27 cellular contexts compared by ENCODE assay signal in genomic region chr1:24989082-24989481, GRCh38. TPM values are rescaled to one million over a fixed set of nuclear protein-coding genes. Genes with fewer than 3 reads are reported as not detected.
DNase-seq lines count a peak whose midpoint lies in the region; ATAC-seq and TF ChIP-seq lines count a peak whose summit lies in the region.
"Had no signal": no experiment of that assay in that cellular context is flagged by ENCODE, and none has a peak within 500 bp of the region (broad histone marks: within the 10 kb centered on the region; RNA-seq: fewer than 3 reads in every experiment).

No MANE protein-coding gene starts in this region.

- H3K27ac ChIP-seq in ovary = no peak overlapping the region
- H3K27ac ChIP-seq: BLaER1 treated with 17β-estradiol and CSF1 and Interleukin-3, amounts not matched to agents 10 nM and 100 nM; left ventricle myocardium inferior; SJSA1; uterus had no signal

- H3K4me3 Mint-ChIP-seq in natural killer cell treated with Interleukin-12 subunit alpha and Interleukin-12 subunit beta and Interleukin-15 and Interleukin-18, amount 100 ng/mL, for 72 hours = no peak overlapping the region
- H3K4me3 Mint-ChIP-seq in natural killer cell (no peak overlapping the region), glutamatergic neuron (ENCODE audit: unreplicated experiment) (no peak overlapping the region)
- H3K4me3 Mint-ChIP-seq in activated CD8-positive, alpha-beta T cell treated with anti-CD3 and anti-CD28 coated beads, Interleukin-2, amount 10 ng/mL, durations not matched to agents 7 days and 5 days = no peak overlapping the region
- H3K4me3 Mint-ChIP-seq in stimulated activated naive B cell treated with anti-CD40 and anti-IgM and Interleukin-4, amounts not matched to agents 10 μg/mL and 1 μg/mL and 100 μg/mL, for 72 hours = no peak overlapping the region
- H3K4me3 Mint-ChIP-seq: HFFc6 had no signal

- H3K36me3 Mint-ChIP-seq in natural killer cell treated with Interleukin-12 subunit alpha and Interleukin-12 subunit beta and Interleukin-15 and Interleukin-18, amount 100 ng/mL, for 72 hours = no peaks in the 10 kb centered on the region
- H3K36me3 Mint-ChIP-seq in natural killer cell = no peaks in the 10 kb centered on the region
- peaks cover 3% of the 10 kb centered on the region for H3K36me3 Mint-ChIP-seq in activated CD8-positive, alpha-beta T cell treated with anti-CD3 and anti-CD28 coated beads, Interleukin-2, amount 10 ng/mL, durations not matched to agents 7 days and 5 days (ENCODE audit: low read depth)
- H3K36me3 Mint-ChIP-seq in glutamatergic neuron (ENCODE audit: unreplicated experiment) = peaks cover 5% of the 10 kb centered on the region
- H3K36me3 Mint-ChIP-seq in stimulated activated naive B cell treated with anti-CD40 and anti-IgM and Interleukin-4, amounts not matched to agents 10 μg/mL and 1 μg/mL and 100 μg/mL, for 72 hours = peaks cover 4 to 5% of the 10 kb centered on the region in 2 donors

- H3K4me1 Mint-ChIP-seq in natural killer cell treated with Interleukin-12 subunit alpha and Interleukin-12 subunit beta and Interleukin-15 and Interleukin-18, amount 100 ng/mL, for 72 hours (ENCODE audit: low read depth in 2 of 2) = peaks cover 60 to 76% of the 10 kb centered on the region in 2 donors
- H3K4me1 Mint-ChIP-seq in natural killer cell = peaks cover 65 to 77% of the 10 kb centered on the region in 2 donors
- peaks cover 98% of the 10 kb centered on the region for H3K4me1 Mint-ChIP-seq in activated CD8-positive, alpha-beta T cell treated with anti-CD3 and anti-CD28 coated beads, Interleukin-2, amount 10 ng/mL, durations not matched to agents 7 days and 5 days (ENCODE audit: low read depth)
- peaks cover 2% of the 10 kb centered on the region for H3K4me1 Mint-ChIP-seq in glutamatergic neuron (ENCODE audit: low read depth, unreplicated experiment)
- peaks cover 46 to 59% of the 10 kb centered on the region in 2 donors for H3K4me1 Mint-ChIP-seq in stimulated activated naive B cell treated with anti-CD40 and anti-IgM and Interleukin-4, amounts not matched to agents 10 μg/mL and 1 μg/mL and 100 μg/mL, for 72 hours

- no peak for TF ChIP-seq EP300 in ovary (IDR thresholded peaks at IDR 0.05)

- no peak for ATAC-seq in natural killer cell treated with Interleukin-12 subunit alpha and Interleukin-12 subunit beta and Interleukin-15 and Interleukin-18, amount 100 ng/mL, for 72 hours
- ATAC-seq in natural killer cell = no peak
- ATAC-seq in activated CD8-positive, alpha-beta T cell treated with anti-CD3 and anti-CD28 coated beads, Interleukin-2, amount 10 ng/mL, durations not matched to agents 7 days and 5 days = no peak
- ATAC-seq in stimulated activated naive B cell treated with anti-CD40 and anti-IgM and Interleukin-4, amounts not matched to agents 10 μg/mL and 1 μg/mL and 100 μg/mL, for 72 hours (replicated peaks) = no peak
- no peak for ATAC-seq in activated CD4-positive, CD25-positive, alpha-beta regulatory T cell treated with anti-CD3 and anti-CD28 coated beads, Interleukin-2, amount 50 U/mL, for 24 hours
- no peak for ATAC-seq in GM19395 (IDR thresholded peaks at IDR 0.05; ENCODE audit: unreplicated experiment)
- ATAC-seq: sciatic nerve had no signal

- intact Hi-C loops in natural killer cell (cut with micrococcal nuclease) = no loop called here
- intact Hi-C loops in ovary (cut with DNase I) = no loop called here

- no peak for DNase-seq in natural killer cell treated with Interleukin-12 subunit alpha and Interleukin-12 subunit beta and Interleukin-15 and Interleukin-18, amount 100 ng/mL, for 72 hours (ENCODE audit: low spot score)
- DNase-seq in natural killer cell (no peak), glutamatergic neuron (peak; percentile 0), ovary (no peak)
- DNase-seq in activated CD8-positive, alpha-beta T cell treated with anti-CD3 and anti-CD28 coated beads, Interleukin-2, amount 10 ng/mL, durations not matched to agents 7 days and 5 days = no peak
- DNase-seq in stimulated activated naive B cell treated with anti-CD40 and anti-IgM and Interleukin-4, amounts not matched to agents 10 μg/mL and 1 μg/mL and 100 μg/mL, for 72 hours = no peak
- DNase-seq: activated CD8-positive, alpha-beta memory T cell treated with anti-CD3 and anti-CD28 coated beads, Interleukin-2, amount 50 U/mL, for 4 hours; activated effector memory CD4-positive, alpha-beta T cell treated with anti-CD3 and anti-CD28 coated beads, Interleukin-2, amount 50 U/mL, for 16 hours; effector CD8-positive, alpha-beta T cell; HFFc6; left ventricle myocardium inferior; NCI-H146; NCI-H446 treated with DMSO at 0.1 percent for 48 hours; RPMI8226; stimulated activated CD4-positive, alpha-beta T cell treated with anti-CD3 and anti-CD28 coated beads, Interleukin-12 subunit alpha, Interleukin-12 subunit beta, amount 100 ng/mL, for 4 hours; stimulated activated CD4-positive, alpha-beta T cell treated with anti-CD3 and anti-CD28 coated beads, Interleukin-4, amount 100 ng/mL, for 24 hours; stimulated activated naive CD4-positive, alpha-beta T cell; uterus had no signal

- no peaks in the 10 kb centered on the region for H3K27me3 ChIP-seq in ovary
- H3K27me3 ChIP-seq: BLaER1 treated with 17β-estradiol and CSF1 and Interleukin-3, amounts not matched to agents 10 nM and 100 nM; SJSA1; uterus had no signal

- H3K9me3 ChIP-seq in ovary = no peaks in the 10 kb centered on the region
- H3K9me3 ChIP-seq: BLaER1 treated with 17β-estradiol and CSF1 and Interleukin-3, amounts not matched to agents 10 nM and 100 nM; SJSA1; uterus had no signal

- CTCF ChIA-PET in activated CD8-positive, alpha-beta T cell treated with anti-CD3 and anti-CD28 coated beads, Interleukin-2, amount 10 ng/mL, durations not matched to agents 7 days and 5 days (lab: Charles Lee) = interaction anchor here (1.8 to 12.4 kb wide), 5 partner anchors 11 to 46 kb away, joined by 7 to 136 read pairs (median 48); no protein-coding TSS in a partner anchor

- peak overlapping the region; percentile 16 to 51 for H3K27ac Mint-ChIP-seq in natural killer cell treated with Interleukin-12 subunit alpha and Interleukin-12 subunit beta and Interleukin-15 and Interleukin-18, amount 100 ng/mL, for 72 hours
- H3K27ac Mint-ChIP-seq in natural killer cell (no peak overlapping the region), glutamatergic neuron (ENCODE audit: unreplicated experiment) (no peak overlapping the region)
- peak overlapping the region; percentile 31 for H3K27ac Mint-ChIP-seq in activated CD8-positive, alpha-beta T cell treated with anti-CD3 and anti-CD28 coated beads, Interleukin-2, amount 10 ng/mL, durations not matched to agents 7 days and 5 days
- H3K27ac Mint-ChIP-seq in stimulated activated naive B cell treated with anti-CD40 and anti-IgM and Interleukin-4, amounts not matched to agents 10 μg/mL and 1 μg/mL and 100 μg/mL, for 72 hours = peak overlapping the region; percentile 97
- H3K27ac Mint-ChIP-seq: HFFc6 had no signal

- no peak overlapping the region for H3K4me3 ChIP-seq in ovary
- H3K4me3 ChIP-seq: BLaER1 treated with 17β-estradiol and CSF1 and Interleukin-3, amounts not matched to agents 10 nM and 100 nM; left ventricle myocardium inferior; SJSA1; uterus had no signal

- no peaks in the 10 kb centered on the region for H3K36me3 ChIP-seq in ovary
- H3K36me3 ChIP-seq: BLaER1 treated with 17β-estradiol and CSF1 and Interleukin-3, amounts not matched to agents 10 nM and 100 nM; left ventricle myocardium inferior; SJSA1; uterus had no signal

- no peaks in the 10 kb centered on the region for H3K9me3 Mint-ChIP-seq in natural killer cell treated with Interleukin-12 subunit alpha and Interleukin-12 subunit beta and Interleukin-15 and Interleukin-18, amount 100 ng/mL, for 72 hours
- H3K9me3 Mint-ChIP-seq in natural killer cell (no peaks in the 10 kb centered on the region), glutamatergic neuron (ENCODE audit: unreplicated experiment) (peaks cover 5% of the 10 kb centered on the region)
- no peaks in the 10 kb centered on the region for H3K9me3 Mint-ChIP-seq in activated CD8-positive, alpha-beta T cell treated with anti-CD3 and anti-CD28 coated beads, Interleukin-2, amount 10 ng/mL, durations not matched to agents 7 days and 5 days (ENCODE audit: insufficient read depth)
- H3K9me3 Mint-ChIP-seq in stimulated activated naive B cell treated with anti-CD40 and anti-IgM and Interleukin-4, amounts not matched to agents 10 μg/mL and 1 μg/mL and 100 μg/mL, for 72 hours = peaks cover 5 to 7% of the 10 kb centered on the region in 2 donors

- POLR2A ChIA-PET in activated CD8-positive, alpha-beta T cell treated with anti-CD3 and anti-CD28 coated beads, Interleukin-2, amount 10 ng/mL, durations not matched to agents 7 days and 5 days (lab: Charles Lee) = interaction anchor here (0.7 to 1.2 kb wide), 2 partner anchors 15 to 20 kb away, joined by 3 to 4 read pairs; no protein-coding TSS in a partner anchor

- TF ChIP-seq POLR2A in ovary (IDR thresholded peaks at IDR 0.05) = no peak

- H3K4me1 ChIP-seq in ovary (ENCODE audit: insufficient read depth) = no peaks in the 10 kb centered on the region
- H3K4me1 ChIP-seq: left ventricle myocardium inferior, SJSA1, uterus had no signal

- TF ChIP-seq CTCF in natural killer cell (IDR thresholded peaks at IDR 0.05) = no peak
- TF ChIP-seq CTCF in glutamatergic neuron (IDR thresholded peaks at IDR 0.05; ENCODE audit: partially characterized antibody, unreplicated experiment) = no peak
- no peak for TF ChIP-seq CTCF in ovary (IDR thresholded peaks at IDR 0.05)

- H3K27me3 Mint-ChIP-seq in natural killer cell treated with Interleukin-12 subunit alpha and Interleukin-12 subunit beta and Interleukin-15 and Interleukin-18, amount 100 ng/mL, for 72 hours = peaks cover 11 to 27% of the 10 kb centered on the region in 2 donors
- peaks cover 48 to 49% of the 10 kb centered on the region in 2 donors for H3K27me3 Mint-ChIP-seq in natural killer cell (ENCODE audit: low read depth in 2 of 2)
- no peaks in the 10 kb centered on the region for H3K27me3 Mint-ChIP-seq in activated CD8-positive, alpha-beta T cell treated with anti-CD3 and anti-CD28 coated beads, Interleukin-2, amount 10 ng/mL, durations not matched to agents 7 days and 5 days (ENCODE audit: low read depth)
- peaks cover 12% of the 10 kb centered on the region for H3K27me3 Mint-ChIP-seq in glutamatergic neuron (ENCODE audit: unreplicated experiment)
- H3K27me3 Mint-ChIP-seq in stimulated activated naive B cell treated with anti-CD40 and anti-IgM and Interleukin-4, amounts not matched to agents 10 μg/mL and 1 μg/mL and 100 μg/mL, for 72 hours = peaks cover 0 to 8% of the 10 kb centered on the region in 2 donors

- WGBS in ovary, 3 donors = 77 to 92% (median 85%) methylated on average over 2 of the region's 2 CpGs

RNA-seq across cellular contexts. Expression of gene RUNX3, which starts 59.0 kb away (rescaled TPM):
- 100 to 1,000 TPM; 177 to 186 TPM for total RNA-seq in natural killer cell treated with Interleukin-12 subunit alpha and Interleukin-12 subunit beta and Interleukin-15 and Interleukin-18, amount 100 ng/mL, for 72 hours
- 100 to 1,000 TPM; 537 to 630 (median 601) TPM for total RNA-seq in natural killer cell
- 100 to 1,000 TPM; 144 to 147 TPM for total RNA-seq in activated CD8-positive, alpha-beta T cell treated with anti-CD3 and anti-CD28 coated beads, Interleukin-2, amount 10 ng/mL, durations not matched to agents 7 days and 5 days
- 0.15 TPM for total RNA-seq in glutamatergic neuron (ENCODE audit: unreplicated experiment)
- 1 to 10 TPM in 1 of 7 donors, under 1 TPM in 6; 0.23 to 1.3 (median 0.83) TPM for total RNA-seq in ovary
- polyA plus RNA-seq in ovary = 1 to 10 TPM in 1 of 2 donors, under 1 TPM in 1; 0.30 to 1.9 TPM
- total RNA-seq: epithelial cell of proximal tubule, HFFc6, LHCN-M2 had no signal
- polyA plus RNA-seq: AG04450, neural cell had no signal

Comparison
In these comparisons a context has a peak if more than half of its experiments do, and no peak if none do; other contexts are left out.
1. H3K27ac Mint-ChIP-seq: peak in natural killer cell treated with Interleukin-12 subunit alpha and Interleukin-12 subunit beta and Interleukin-15 and Interleukin-18, amount 100 ng/mL, for 72 hours (2 of 2), activated CD8-positive, alpha-beta T cell treated with anti-CD3 and anti-CD28 coated beads, Interleukin-2, amount 10 ng/mL, durations not matched to agents 7 days and 5 days (single experiment) and stimulated activated naive B cell treated with anti-CD40 and anti-IgM and Interleukin-4, amounts not matched to agents 10 μg/mL and 1 μg/mL and 100 μg/mL, for 72 hours (single experiment); none in natural killer cell (0 of 2) and glutamatergic neuron (single experiment).
2. RNA of gene RUNX3, which starts 59.0 kb away (total RNA-seq): 537 to 630 TPM in natural killer cell, 177 to 186 TPM in natural killer cell treated with Interleukin-12 subunit alpha and Interleukin-12 subunit beta and Interleukin-15 and Interleukin-18, amount 100 ng/mL, for 72 hours and 144 to 147 TPM in activated CD8-positive, alpha-beta T cell treated with anti-CD3 and anti-CD28 coated beads, Interleukin-2, amount 10 ng/mL, durations not matched to agents 7 days and 5 days; 0.23 to 1.3 TPM in ovary and 0.15 TPM in glutamatergic neuron (single experiment); every median in the first group is over 10 times any median in the second.